8 cellular contexts compared by ENCODE assay signal in genomic region chr12:576613-577110, GRCh38.
A peak's percentile ranks its signal among the peaks of the same experiment; 100 is the strongest.
DNase-seq lines count a peak whose midpoint lies in the region; ATAC-seq and TF ChIP-seq lines count a peak whose summit lies in the region.

No MANE protein-coding gene starts in this region.

- no peaks in the 10 kb centered on the region for H4K20me1 ChIP-seq in DOHH2 (ENCODE audit: control insufficient read depth, insufficient read depth, low read depth, low read length)
- no peaks in the 10 kb centered on the region for H4K20me1 ChIP-seq in PC-9 (ENCODE audit: insufficient read depth)

- no peaks in the 10 kb centered on the region for H3K9me2 ChIP-seq in DOHH2 (replicated peaks; ENCODE audit: control insufficient read depth, low read length)
- H3K9me2 ChIP-seq in PC-9 (ENCODE audit: insufficient read depth): no peaks in the 10 kb centered on the region

- H3K4me1 ChIP-seq in DOHH2 (ENCODE audit: control insufficient read depth, low read length) (peaks cover 14% of the 10 kb centered on the region), PC-9 (replicated peaks; ENCODE audit: insufficient read depth) (peaks cover 16% of the 10 kb centered on the region), esophagus squamous epithelium (peaks cover 25 to 81% (median 35%) of the 10 kb centered on the region in 3 donors), gastrocnemius medialis (peaks cover 42 to 45% of the 10 kb centered on the region in 2 donors)

- H3K27me3 ChIP-seq in DOHH2 (ENCODE audit: control insufficient read depth, low read length): no peaks in the 10 kb centered on the region
- no peaks in the 10 kb centered on the region for H3K27me3 ChIP-seq in PC-9 (ENCODE audit: insufficient read depth, low read depth)
- no peaks in the 10 kb centered on the region for H3K27me3 ChIP-seq in esophagus squamous epithelium
- H3K27me3 ChIP-seq in gastrocnemius medialis: no peaks in the 10 kb centered on the region

- TF ChIP-seq POLR2A in esophagus squamous epithelium (IDR thresholded peaks at IDR 0.05): no peak
- TF ChIP-seq POLR2A in gastrocnemius medialis (IDR thresholded peaks at IDR 0.05): no peak

- peak overlapping the region; percentile 39 for H3K4me2 ChIP-seq in DOHH2 (ENCODE audit: low read length)
- H3K4me2 ChIP-seq in PC-9: peak overlapping the region; percentile 73

- H3K79me2 ChIP-seq in DOHH2 (ENCODE audit: control insufficient read depth, low read length): no peaks in the 10 kb centered on the region
- no peaks in the 10 kb centered on the region for H3K79me2 ChIP-seq in PC-9 (ENCODE audit: low read depth)

- CTCF ChIA-PET in PC-9 (lab: Charles Lee): interaction anchor here (0.7 to 1.5 kb wide), 4 partner anchors 174 to 516 kb away, joined by 3 to 12 read pairs (median 6); no protein-coding TSS in a partner anchor

- TF ChIP-seq CTCF in DOHH2 (IDR thresholded peaks at IDR 0.05; ENCODE audit: low read depth, low read length, poor library complexity, severe bottlenecking) (no peak), PC-9 (conservative IDR thresholded peaks at IDR 0.05) (no peak), esophagus squamous epithelium (IDR thresholded peaks at IDR 0.05) (no peak), gastrocnemius medialis (IDR thresholded peaks at IDR 0.05 in 4 of 5, conservative IDR thresholded peaks at IDR 0.05 in 1 of 5) (no peak)

- H3K4me3 ChIP-seq in DOHH2 (ENCODE audit: low read length) (peak overlapping the region; percentile 18; the same call in 1 of the 2 replicates), PC-9 (no peak overlapping the region; the same call in 1 of the 2 replicates), esophagus squamous epithelium (peak overlapping the region in 2 of 4 donors; percentile 17 to 52), gastrocnemius medialis (peak overlapping the region in 2 of 4 donors; percentile 14 to 29)

- WGBS in esophagus squamous epithelium, 2 donors: 86 to 90% methylated on average over 7 to 14 of the region's 14 CpGs

- BruUV-seq in PC-9 (replicated peaks; lab: Mats Ljungman, UMichigan): no TSS peak

- H2AFZ ChIP-seq in PC-9: peak overlapping the region; percentile 80

- DNase-seq in PC-9: no peak
- no peak for DNase-seq in esophagus squamous epithelium (lab: John Stamatoyannopoulos, UW)
- no peak for DNase-seq in gastrocnemius medialis
- DNase-seq in D341Med (ENCODE audit: low spot score): no peak
- DNase-seq in iPS-NIHi7 (ENCODE audit: extremely low spot score): no peak
- DNase-seq in NCI-H146 (lab: John Stamatoyannopoulos, UW): no peak

- intact Hi-C loops in PC-9 (cut with micrococcal nuclease; ENCODE audit: unreplicated experiment): loop anchor here (1.0 kb wide), 3 partner anchors 175 to 1007 kb away; no protein-coding TSS in a partner anchor
- intact Hi-C loops in esophagus squamous epithelium (cut with DNase I): loop anchor here (10.0 kb wide), 1 partner anchor 68 kb away; no protein-coding TSS in a partner anchor
- intact Hi-C loops in gastrocnemius medialis (cut with DNase I; ENCODE audit: low total_unique reads): loop anchor here (1.0 kb wide), 1 partner anchor 175 kb away; no protein-coding TSS in a partner anchor

- H3K27ac ChIP-seq in DOHH2 (ENCODE audit: low read depth, low read length) (no peak overlapping the region), PC-9 (no peak overlapping the region), esophagus squamous epithelium (peak overlapping the region; percentile 85 to 96 (median 92)), gastrocnemius medialis (peak overlapping the region; percentile 50 to 73 (median 67))

- in situ Hi-C loops in gastrocnemius medialis (cut with MboI; ENCODE audit: low sequenced_read_pairs in 4 of 4): loop anchor here (5.0 to 25.0 kb wide), 8 partner anchors 68 to 238 kb away; partner anchors contain the start of gene WNK1 (in 2 of the 4)

- no peaks in the 10 kb centered on the region for H3F3A ChIP-seq in DOHH2 (ENCODE audit: control insufficient read depth, insufficient read depth)
- H3F3A ChIP-seq in PC-9 (ENCODE audit: insufficient read depth, low read depth): peaks cover 15% of the 10 kb centered on the region

- POLR2A ChIA-PET in PC-9 (lab: Charles Lee; ENCODE audit: unreplicated experiment): interaction anchor here (0.5 to 0.6 kb wide), 2 partner anchors 115 to 1760 kb away, joined by 4 to 5 read pairs; no protein-coding TSS in a partner anchor

- ATAC-seq in gastrocnemius medialis (no peak), HG02571 (IDR thresholded peaks at IDR 0.05; ENCODE audit: unreplicated experiment) (no peak)

- H3K36me3 ChIP-seq in DOHH2 (ENCODE audit: control insufficient read depth, low read length) (no peaks in the 10 kb centered on the region), PC-9 (ENCODE audit: low read depth) (no peaks in the 10 kb centered on the region), esophagus squamous epithelium (no peaks in the 10 kb centered on the region), gastrocnemius medialis (no peaks in the 10 kb centered on the region)

- H3K9me3 ChIP-seq in DOHH2 (ENCODE audit: control insufficient read depth, insufficient read depth, low read length) (no peaks in the 10 kb centered on the region), PC-9 (ENCODE audit: insufficient read depth, low read depth) (no peaks in the 10 kb centered on the region), esophagus squamous epithelium (no peaks in the 10 kb centered on the region), gastrocnemius medialis (no peaks in the 10 kb centered on the region)

Comparison
In these comparisons a context has a peak if more than half of its experiments do, and no peak if none do; other contexts are left out.
1. H3K27ac ChIP-seq: peak in esophagus squamous epithelium (4 of 4) and gastrocnemius medialis (4 of 4); none in DOHH2 (single experiment) and PC-9 (single experiment).